In genomic region chr6:144093658-144094057, GRCh38 we compare ENCODE assay signal across 12 cellular contexts. TPM values are rescaled to one million over a fixed set of nuclear protein-coding genes. Genes with fewer than 3 reads are reported as not detected.
DNase-seq lines count a peak whose midpoint lies in the region; ATAC-seq, FAIRE-seq and TF ChIP-seq lines count a peak whose summit lies in the region.
"Had no signal": no experiment of that assay in that cellular context is flagged by ENCODE, and none has a peak within 500 bp of the region (broad histone marks: within the 10 kb centered on the region; RNA-seq: fewer than 3 reads in every experiment).

No MANE protein-coding gene starts in this region.

- FAIRE-seq in HTR-8/SVneo (lab: Jason Lieb, UNC): no peak

- no peaks in the 10 kb centered on the region for H3K27me3 ChIP-seq in CD8-positive, alpha-beta T cell (ENCODE audit: insufficient read depth, low read length)
- no peaks in the 10 kb centered on the region for H3K27me3 ChIP-seq in HL-60 (ENCODE audit: insufficient read depth, poor library complexity, severe bottlenecking)
- H3K27me3 ChIP-seq: colonic mucosa had no signal

- no peaks in the 10 kb centered on the region for H3K9me3 Mint-ChIP-seq in CD8-positive, alpha-beta T cell
- H3K9me3 Mint-ChIP-seq in activated naive CD8-positive, alpha-beta T cell treated with anti-CD3 and anti-CD28 coated beads, Interleukin-2, amount 50 U/mL, for 24 hours: no peaks in the 10 kb centered on the region
- H3K9me3 Mint-ChIP-seq in natural killer cell: no peaks in the 10 kb centered on the region

- POLR2A ChIA-PET in CD8-positive, alpha-beta T cell (lab: Charles Lee): interaction anchor here (3.7 to 4.2 kb wide), 2 partner anchors 29 to 38 kb away, joined by 23 to 32 read pairs; no protein-coding TSS in a partner anchor

- peak overlapping the region; percentile 98 for H3K27ac Mint-ChIP-seq in CD8-positive, alpha-beta T cell
- H3K27ac Mint-ChIP-seq in activated naive CD8-positive, alpha-beta T cell treated with anti-CD3 and anti-CD28 coated beads, Interleukin-2, amount 50 U/mL, for 24 hours: peak overlapping the region; percentile 97
- peak overlapping the region; percentile 95 to 97 for H3K27ac Mint-ChIP-seq in natural killer cell

- DNase-seq in CD8-positive, alpha-beta T cell: no peak
- DNase-seq in HL-60 (ENCODE audit: low read depth in 1 of 2, low spot score in 1 of 2): no peak
- no peak for DNase-seq in activated naive CD8-positive, alpha-beta T cell treated with anti-CD3 and anti-CD28 coated beads, Interleukin-2, amount 50 U/mL, for 24 hours
- no peak for DNase-seq in natural killer cell
- no peak for DNase-seq in amygdala (lab: John Stamatoyannopoulos, UW)
- no peak for DNase-seq in HTR-8/SVneo (ENCODE audit: insufficient read length, low spot score)
- DNase-seq: colonic mucosa, DMS79 treated with DMSO at 0.1 percent for 48 hours, NCI-H2107, RPMI8226 had no signal

- peak overlapping the region; percentile 97 for H3K4me3 Mint-ChIP-seq in CD8-positive, alpha-beta T cell
- peak overlapping the region; percentile 97 for H3K4me3 Mint-ChIP-seq in activated naive CD8-positive, alpha-beta T cell treated with anti-CD3 and anti-CD28 coated beads, Interleukin-2, amount 50 U/mL, for 24 hours
- peak overlapping the region; percentile 94 for H3K4me3 Mint-ChIP-seq in natural killer cell

- intact Hi-C loops in CD8-positive, alpha-beta T cell (cut with DNase I, micrococcal nuclease): loop anchor here (2.0 to 10.0 kb wide), 14 partner anchors 39 to 1949 kb away; partner anchors contain the start of genes ADAT2 (in 1 of the 2), FBXO30 (in 1 of the 2), NMBR (in 1 of the 2) and PEX3 (in 1 of the 2)
- intact Hi-C loops in natural killer cell (cut with micrococcal nuclease): loop anchor here (2.0 kb wide), 2 partner anchors 39 to 153 kb away; no protein-coding TSS in a partner anchor

- no peak overlapping the region for H3K27ac ChIP-seq in CD8-positive, alpha-beta T cell (ENCODE audit: low read depth, low read length)
- H3K27ac ChIP-seq in HL-60 (replicated peaks): no peak overlapping the region
- H3K27ac ChIP-seq: colonic mucosa had no signal

- peaks cover 18% of the 10 kb centered on the region for H3K4me1 ChIP-seq in CD8-positive, alpha-beta T cell (ENCODE audit: insufficient read depth, low read length)

- H3K36me3 Mint-ChIP-seq in CD8-positive, alpha-beta T cell: peaks cover 21% of the 10 kb centered on the region
- H3K36me3 Mint-ChIP-seq in activated naive CD8-positive, alpha-beta T cell treated with anti-CD3 and anti-CD28 coated beads, Interleukin-2, amount 50 U/mL, for 24 hours (ENCODE audit: low read depth): peaks cover 21% of the 10 kb centered on the region
- no peaks in the 10 kb centered on the region for H3K36me3 Mint-ChIP-seq in natural killer cell

- peaks cover 25% of the 10 kb centered on the region for H3K4me1 Mint-ChIP-seq in CD8-positive, alpha-beta T cell (ENCODE audit: low read depth)
- peaks cover 38% of the 10 kb centered on the region for H3K4me1 Mint-ChIP-seq in activated naive CD8-positive, alpha-beta T cell treated with anti-CD3 and anti-CD28 coated beads, Interleukin-2, amount 50 U/mL, for 24 hours
- H3K4me1 Mint-ChIP-seq in natural killer cell: peaks cover 23 to 28% of the 10 kb centered on the region in 2 donors

- H3K36me3 ChIP-seq in CD8-positive, alpha-beta T cell (ENCODE audit: insufficient read depth, low read length): no peaks in the 10 kb centered on the region
- H3K36me3 ChIP-seq: colonic mucosa had no signal

- no peak for TF ChIP-seq CTCF in CD8-positive, alpha-beta T cell (IDR thresholded peaks at IDR 0.05)
- TF ChIP-seq CTCF in HL-60 (IDR thresholded peaks at IDR 0.05; ENCODE audit: insufficient read depth, low read length) (no peak), natural killer cell (IDR thresholded peaks at IDR 0.05) (no peak)

- H3K4me3 ChIP-seq in CD8-positive, alpha-beta T cell (ENCODE audit: low read depth, low read length): no peak overlapping the region
- peak overlapping the region; percentile 87 for H3K4me3 ChIP-seq in HL-60 (replicated peaks; ENCODE audit: insufficient read depth, low read length)

- H3K9me3 ChIP-seq in CD8-positive, alpha-beta T cell (ENCODE audit: low read length): no peaks in the 10 kb centered on the region
- H3K9me3 ChIP-seq: colonic mucosa had no signal

- no peaks in the 10 kb centered on the region for H3K27me3 Mint-ChIP-seq in CD8-positive, alpha-beta T cell (ENCODE audit: low read depth)
- H3K27me3 Mint-ChIP-seq in activated naive CD8-positive, alpha-beta T cell treated with anti-CD3 and anti-CD28 coated beads, Interleukin-2, amount 50 U/mL, for 24 hours: peaks cover 3% of the 10 kb centered on the region
- no peaks in the 10 kb centered on the region for H3K27me3 Mint-ChIP-seq in natural killer cell (ENCODE audit: low read depth in 2 of 2)

- no peak for ATAC-seq in CD8-positive, alpha-beta T cell
- ATAC-seq in activated naive CD8-positive, alpha-beta T cell treated with anti-CD3 and anti-CD28 coated beads, Interleukin-2, amount 50 U/mL, for 24 hours: no peak
- ATAC-seq in natural killer cell (no peak), GM18907 (IDR thresholded peaks at IDR 0.05; ENCODE audit: unreplicated experiment) (no peak), HG03039 (IDR thresholded peaks at IDR 0.05; ENCODE audit: unreplicated experiment) (no peak)

- CTCF ChIA-PET in CD8-positive, alpha-beta T cell (lab: Charles Lee): interaction anchor here (0.6 kb wide), 1 partner anchor 10 kb away, joined by 3 read pairs; no protein-coding TSS in a partner anchor

RNA-seq across cellular contexts. Expression of gene SF3B5, which starts 1.7 kb away (rescaled TPM):
- 100 to 1,000 TPM; 167 to 171 TPM for total RNA-seq in CD8-positive, alpha-beta T cell
- total RNA-seq in natural killer cell: 100 to 1,000 TPM; 122 to 145 (median 122) TPM

RNA-seq across cellular contexts. Expression of gene STX11, which starts 56.7 kb away (rescaled TPM):
- total RNA-seq in CD8-positive, alpha-beta T cell: 10 to 100 TPM; 17.7 to 18.9 TPM
- 10 to 100 TPM; 21.9 to 38.3 (median 34.2) TPM for total RNA-seq in natural killer cell
